ENCODE assay signal across 22 cellular contexts in the genomic region with DNA sequence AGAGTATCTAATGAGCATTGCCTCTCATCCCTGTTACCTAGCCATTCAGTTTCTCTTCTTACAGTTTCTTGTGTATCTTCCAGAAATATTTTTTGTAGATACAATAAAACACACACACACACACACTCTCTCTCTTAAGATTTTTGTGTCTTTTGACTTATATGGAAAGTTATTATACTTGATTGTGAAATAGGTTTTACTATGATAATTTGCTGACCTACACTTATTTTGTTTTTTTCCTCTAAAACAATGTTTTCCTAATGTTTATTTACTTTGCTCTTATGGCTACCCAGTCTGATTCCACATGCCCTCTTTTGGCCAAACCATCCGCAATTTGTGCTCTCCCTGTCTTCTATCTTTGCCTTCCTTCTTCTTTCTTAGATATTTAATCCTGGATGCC. TPM values are rescaled to one million over a fixed set of nuclear protein-coding genes. Genes with fewer than 3 reads are reported as not detected.
DNase-seq lines count a peak whose midpoint lies in the region; ATAC-seq and TF ChIP-seq lines count a peak whose summit lies in the region.
"Had no signal": no experiment of that assay in that cellular context is flagged by ENCODE, and none has a peak within 500 bp of the region (broad histone marks: within the 10 kb centered on the region; RNA-seq: fewer than 3 reads in every experiment).

No MANE protein-coding gene starts in this region.

- intact Hi-C loops in MCF 10A (cut with micrococcal nuclease) (no loop called here), mammary epithelial cell (cut with micrococcal nuclease) (no loop called here)

- H3K36me3 Mint-ChIP-seq in MCF 10A (ENCODE audit: insufficient read depth, unreplicated experiment) (peaks cover 11% of the 10 kb centered on the region), nephron (ENCODE audit: low read depth) (peaks cover 11% of the 10 kb centered on the region)

- TF ChIP-seq CTCF in MCF 10A (IDR thresholded peaks at IDR 0.05; ENCODE audit: unreplicated experiment) (no peak), mammary epithelial cell (conservative IDR thresholded peaks at IDR 0.05 in 1 of 2, IDR thresholded peaks at IDR 0.05 in 1 of 2; ENCODE audit: extremely low read depth in 1 of 2, insufficient read depth in 1 of 2, low read depth in 1 of 2, low read length in 2 of 2) (no peak), RWPE2 (IDR thresholded peaks at IDR 0.05; ENCODE audit: poor library complexity, severe bottlenecking) (no peak), nephron (IDR thresholded peaks at IDR 0.05; ENCODE audit: unreplicated experiment in 3 of 3) (no peak)

- H3K4me1 ChIP-seq in mammary epithelial cell (ENCODE audit: insufficient read depth, low read length) (peaks cover 16% of the 10 kb centered on the region), RWPE2 (ENCODE audit: insufficient read depth, poor library complexity, severe bottlenecking) (peaks cover 56% of the 10 kb centered on the region)

- CTCF ChIA-PET in MCF 10A (lab: Yijun Ruan, JAX): interaction anchor here (1.8 kb wide), 1 partner anchor 24 kb away, joined by 7 read pairs; no protein-coding TSS in a partner anchor
- CTCF ChIA-PET in mammary epithelial cell (lab: Charles Lee; ENCODE audit: low non-redundant PET): no interaction called here

- H3K36me3 ChIP-seq in mammary epithelial cell (ENCODE audit: insufficient read depth, low read length) (no peaks in the 10 kb centered on the region), RWPE2 (ENCODE audit: low read depth) (peaks cover 23% of the 10 kb centered on the region)

- no peak overlapping the region for H3K4me3 ChIP-seq in mammary epithelial cell (replicated peaks in 1 of 3; ENCODE audit: insufficient read depth in 1 of 3, low read depth in 2 of 3, low read length in 3 of 3)
- no peak overlapping the region for H3K4me3 ChIP-seq in RWPE2 (ENCODE audit: severe bottlenecking)

- H3K9me3 ChIP-seq in mammary epithelial cell (replicated peaks; ENCODE audit: insufficient read depth, low read length) (no peaks in the 10 kb centered on the region), RWPE2 (ENCODE audit: severe bottlenecking) (no peaks in the 10 kb centered on the region)

- H3K4me3 Mint-ChIP-seq in MCF 10A (ENCODE audit: unreplicated experiment): no peak overlapping the region
- no peak overlapping the region for H3K4me3 Mint-ChIP-seq in nephron
- H3K4me3 Mint-ChIP-seq: CD8-positive, alpha-beta memory T cell had no signal

- H3K4me2 ChIP-seq in mammary epithelial cell (ENCODE audit: insufficient read depth, low read depth, low read length): no peak overlapping the region

- no peak for ATAC-seq in RWPE2 (ENCODE audit: low read depth)
- ATAC-seq in HG02571 (IDR thresholded peaks at IDR 0.05; ENCODE audit: unreplicated experiment): no peak

- H3K27me3 ChIP-seq in mammary epithelial cell (ENCODE audit: insufficient read depth, low read length) (no peaks in the 10 kb centered on the region), RWPE2 (ENCODE audit: insufficient read depth, poor library complexity, severe bottlenecking) (no peaks in the 10 kb centered on the region)

- no peak overlapping the region for H3K9ac ChIP-seq in mammary epithelial cell (ENCODE audit: insufficient read depth, low read length)

- in situ Hi-C loops in mammary epithelial cell (cut with MboI; ENCODE audit: low sequenced_read_pairs in 2 of 2): loop anchor here in 1 of 2 donors (25.0 kb wide), 1 partner anchor 412 kb away; no protein-coding TSS in a partner anchor

- peak overlapping the region; percentile 1 for H3K27ac Mint-ChIP-seq in MCF 10A (ENCODE audit: low read depth, unreplicated experiment)
- peak overlapping the region in 2 of 3 experiments; percentile 5 to 9 for H3K27ac Mint-ChIP-seq in nephron
- H3K27ac Mint-ChIP-seq: CD8-positive, alpha-beta memory T cell had no signal

- H3K27ac ChIP-seq in mammary epithelial cell (ENCODE audit: insufficient read depth, low read depth, low read length) (no peak overlapping the region), RWPE2 (ENCODE audit: poor library complexity, severe bottlenecking) (peak overlapping the region; percentile 11)
- H3K27ac ChIP-seq: C4-2B, RWPE1 had no signal

- DNase-seq in MCF 10A (ENCODE audit: unreplicated experiment) (no peak), mammary epithelial cell (no peak), RWPE2 (ENCODE audit: low spot score) (no peak), DMS153 (lab: John Stamatoyannopoulos, UW) (no peak), amygdala (lab: John Stamatoyannopoulos, UW) (no peak)
- DNase-seq in stimulated activated CD4-positive, alpha-beta T cell treated with anti-CD3 and anti-CD28 coated beads, Interleukin-1b, Interleukin-23, amount 100 ng/mL, for 48 hours: no peak
- DNase-seq: Calu3; CD8-positive, alpha-beta memory T cell; GF-D8; KBM-7; NCI-H1092 treated with DMSO at 0.1 percent for 48 hours; NCI-H1436 treated with DMSO at 0.1 percent for 48 hours; NCI-H1930; NCI-H510A; NCI-H774; NK-92 treated with Interleukin-12 subunit alpha and Interleukin-12 subunit beta, amount 100 ng/mL, for 24 hours; SIG-M5 had no signal

- no peak overlapping the region for H2AFZ ChIP-seq in mammary epithelial cell (ENCODE audit: low read depth, low read length)

- H4K20me1 ChIP-seq in mammary epithelial cell (ENCODE audit: insufficient read depth, low read length): no peaks in the 10 kb centered on the region

- dilution Hi-C loops in mammary epithelial cell (cut with HindIII; ENCODE audit: low sequenced_read_pairs): no loop called here

- BruUV-seq in MCF 10A (replicated peaks; lab: Mats Ljungman, UMichigan): no TSS peak
- BruUV-seq in mammary epithelial cell (replicated peaks; lab: Mats Ljungman, UMichigan): no TSS peak

- POLR2A ChIA-PET in MCF 10A (lab: Yijun Ruan, JAX): interaction anchor here (1.4 to 1.7 kb wide), 2 partner anchors 8 to 16 kb away, joined by 6 to 11 read pairs; no protein-coding TSS in a partner anchor

- H3K79me2 ChIP-seq in mammary epithelial cell (ENCODE audit: insufficient read depth, low read length): peaks cover 93% of the 10 kb centered on the region

- H3K9me3 Mint-ChIP-seq in MCF 10A (ENCODE audit: unreplicated experiment) (no peaks in the 10 kb centered on the region), nephron (no peaks in the 10 kb centered on the region)
- H3K9me3 Mint-ChIP-seq: CD8-positive, alpha-beta memory T cell had no signal

- 100% methylated on average over 1 of the region's 1 CpG for WGBS in mammary epithelial cell (ENCODE audit: low coverage, missing lambda C conversion rate)

- H3K4me1 Mint-ChIP-seq in MCF 10A (ENCODE audit: insufficient read depth, unreplicated experiment) (peaks cover 44% of the 10 kb centered on the region), nephron (peaks cover 56% of the 10 kb centered on the region)

- no peaks in the 10 kb centered on the region for H3K27me3 Mint-ChIP-seq in MCF 10A (ENCODE audit: insufficient read depth, unreplicated experiment)
- no peaks in the 10 kb centered on the region for H3K27me3 Mint-ChIP-seq in nephron (ENCODE audit: low read depth)

RNA-seq across cellular contexts. Expression of gene LRRTM2, which starts 25.3 kb away (rescaled TPM):
- total RNA-seq in MCF 10A (2022) (not detected in 2 replicates), mammary epithelial cell (1 to 10 TPM; 1.1 to 1.2 TPM)
- polyA plus RNA-seq in mammary epithelial cell: 0.76 TPM
- polyA minus RNA-seq in mammary epithelial cell: 0.47 TPM
- total RNA-seq: A172; Calu3; CD8-positive, alpha-beta memory T cell had no signal
- polyA plus RNA-seq: CD8-positive, alpha-beta memory T cell had no signal
